Comparison of ENCODE assay signal across 24 cellular contexts in genomic region chr5:2205185-2205585, GRCh38.
DNase-seq lines count a peak whose midpoint lies in the region; ATAC-seq and TF ChIP-seq lines count a peak whose summit lies in the region.
"Had no signal": no experiment of that assay in that cellular context is flagged by ENCODE, and none has a peak within 500 bp of the region (broad histone marks: within the 10 kb centered on the region; RNA-seq: fewer than 3 reads in every experiment).

No MANE protein-coding gene starts in this region.

- no peak overlapping the region for H3K4me3 ChIP-seq in coronary artery
- H3K4me3 ChIP-seq in lung: no peak overlapping the region
- H3K4me3 ChIP-seq: BLaER1 had no signal

- H3K4me1 Mint-ChIP-seq in activated CD4-positive, alpha-beta T cell treated with anti-CD3 and anti-CD28 coated beads, Interleukin-2, amount 10 ng/mL, durations not matched to agents 24 days and 14 days: no peaks in the 10 kb centered on the region
- H3K4me1 Mint-ChIP-seq in progenitor cell of endocrine pancreas (ENCODE audit: low read depth): peaks cover 1% of the 10 kb centered on the region

- intact Hi-C loops in activated CD4-positive, alpha-beta T cell treated with anti-CD3 and anti-CD28 coated beads, Interleukin-2, amount 10 ng/mL, durations not matched to agents 24 days and 14 days (cut with micrococcal nuclease): no loop called here

- no peak for TF ChIP-seq CTCF in coronary artery (IDR thresholded peaks at IDR 0.05)
- TF ChIP-seq CTCF in lung (IDR thresholded peaks at IDR 0.05; ENCODE audit: control extremely low read depth, extremely low read depth): no peak
- TF ChIP-seq CTCF in progenitor cell of endocrine pancreas (IDR thresholded peaks at IDR 0.05; ENCODE audit: unreplicated experiment): no peak

- WGBS in lung, 2 donors: 92 to 95% methylated on average over 14 of the region's 14 CpGs

- H3K9me3 Mint-ChIP-seq in activated CD4-positive, alpha-beta T cell treated with anti-CD3 and anti-CD28 coated beads, Interleukin-2, amount 10 ng/mL, durations not matched to agents 24 days and 14 days: no peaks in the 10 kb centered on the region
- no peaks in the 10 kb centered on the region for H3K9me3 Mint-ChIP-seq in progenitor cell of endocrine pancreas (ENCODE audit: low read depth)
- H3K9me3 Mint-ChIP-seq: CD4-positive, alpha-beta T cell had no signal

- no peaks in the 10 kb centered on the region for H3K27me3 Mint-ChIP-seq in activated CD4-positive, alpha-beta T cell treated with anti-CD3 and anti-CD28 coated beads, Interleukin-2, amount 10 ng/mL, durations not matched to agents 24 days and 14 days
- peaks cover 62% of the 10 kb centered on the region for H3K27me3 Mint-ChIP-seq in progenitor cell of endocrine pancreas

- no peaks in the 10 kb centered on the region for H3K36me3 Mint-ChIP-seq in activated CD4-positive, alpha-beta T cell treated with anti-CD3 and anti-CD28 coated beads, Interleukin-2, amount 10 ng/mL, durations not matched to agents 24 days and 14 days (ENCODE audit: low read depth)
- H3K36me3 Mint-ChIP-seq in progenitor cell of endocrine pancreas (ENCODE audit: insufficient read depth): no peaks in the 10 kb centered on the region

- H3K9me3 ChIP-seq in lung (ENCODE audit: control insufficient read depth in 2 of 2, insufficient read depth in 1 of 2, low read length in 1 of 2): peaks cover 0 to 2% of the 10 kb centered on the region in 2 donors
- H3K9me3 ChIP-seq: BLaER1 had no signal

- no peaks in the 10 kb centered on the region for H3K36me3 ChIP-seq in lung (ENCODE audit: control insufficient read depth in 2 of 2, insufficient read depth in 2 of 2, low read length in 2 of 2)
- H3K36me3 ChIP-seq: BLaER1 had no signal

- H3K27ac Mint-ChIP-seq in activated CD4-positive, alpha-beta T cell treated with anti-CD3 and anti-CD28 coated beads, Interleukin-2, amount 10 ng/mL, durations not matched to agents 24 days and 14 days: no peak overlapping the region
- no peak overlapping the region for H3K27ac Mint-ChIP-seq in progenitor cell of endocrine pancreas
- H3K27ac Mint-ChIP-seq: CD4-positive, alpha-beta T cell had no signal

- peak; percentile 27 for DNase-seq in activated CD4-positive, alpha-beta T cell treated with anti-CD3 and anti-CD28 coated beads, Interleukin-2, amount 10 ng/mL, durations not matched to agents 24 days and 14 days
- no peak for DNase-seq in activated CD4-positive, alpha-beta T cell treated with anti-CD3 and anti-CD28 coated beads, Interleukin-2, amount 50 U/mL, for 1 hour
- DNase-seq in coronary artery (ENCODE audit: low spot score) (peak; percentile 38), lung (ENCODE audit: low spot score) (peak; percentile 16), progenitor cell of endocrine pancreas (ENCODE audit: low spot score, unreplicated experiment) (peak; percentile 3), SW 1271 (lab: John Stamatoyannopoulos, UW) (no peak)
- DNase-seq: ACHN; CD4-positive, alpha-beta T cell; COR-L47; DMS 273 treated with DMSO at 0.1 percent for 48 hours; DMS79 treated with DMSO at 0.1 percent for 48 hours; KG1; NCI-H1092 treated with DMSO at 0.1 percent for 48 hours; NCI-H1436 treated with DMSO at 0.1 percent for 48 hours; NCI-H2029 treated with DMSO at 0.1 percent for 48 hours; NCI-H345; NCI-H524; NCI-H774; NK-92 treated with Interleukin-12 subunit alpha and Interleukin-12 subunit beta, amount 100 ng/mL, for 24 hours; SIG-M5 had no signal

- no peak overlapping the region for H3K27ac ChIP-seq in coronary artery
- H3K27ac ChIP-seq in lung (ENCODE audit: low read depth in 1 of 2, low read length in 1 of 2): no peak overlapping the region
- H3K27ac ChIP-seq: 22Rv1, BLaER1 had no signal

- H3K4me3 Mint-ChIP-seq in activated CD4-positive, alpha-beta T cell treated with anti-CD3 and anti-CD28 coated beads, Interleukin-2, amount 10 ng/mL, durations not matched to agents 24 days and 14 days: no peak overlapping the region
- no peak overlapping the region for H3K4me3 Mint-ChIP-seq in progenitor cell of endocrine pancreas (ENCODE audit: low read depth)
- H3K4me3 Mint-ChIP-seq: CD4-positive, alpha-beta T cell had no signal

- ATAC-seq in lung (ENCODE audit: insufficient read depth, low FRiP score): no peak
- no peak for ATAC-seq in HG03520 (IDR thresholded peaks at IDR 0.05; ENCODE audit: unreplicated experiment)
- ATAC-seq in HG03521 (IDR thresholded peaks at IDR 0.05; ENCODE audit: unreplicated experiment): no peak

- H3K4me1 ChIP-seq in lung (ENCODE audit: control insufficient read depth in 2 of 2, insufficient read depth in 2 of 2, low read length in 2 of 2): no peaks in the 10 kb centered on the region
- H3K4me1 ChIP-seq: BLaER1 had no signal

- no peaks in the 10 kb centered on the region for H3K27me3 ChIP-seq in lung (ENCODE audit: control insufficient read depth, insufficient read depth)
- H3K27me3 ChIP-seq: BLaER1 had no signal

Comparison
In these comparisons a context has a peak if more than half of its experiments do, and no peak if none do; other contexts are left out.
1. DNase-seq: peak in activated CD4-positive, alpha-beta T cell treated with anti-CD3 and anti-CD28 coated beads, Interleukin-2, amount 10 ng/mL, durations not matched to agents 24 days and 14 days (single experiment), coronary artery (single experiment), lung (single experiment) and progenitor cell of endocrine pancreas (single experiment); none in activated CD4-positive, alpha-beta T cell treated with anti-CD3 and anti-CD28 coated beads, Interleukin-2, amount 50 U/mL, for 1 hour (single experiment) and SW 1271 (0 of 2).